2 cellular contexts compared by ENCODE assay signal in the genomic region with DNA sequence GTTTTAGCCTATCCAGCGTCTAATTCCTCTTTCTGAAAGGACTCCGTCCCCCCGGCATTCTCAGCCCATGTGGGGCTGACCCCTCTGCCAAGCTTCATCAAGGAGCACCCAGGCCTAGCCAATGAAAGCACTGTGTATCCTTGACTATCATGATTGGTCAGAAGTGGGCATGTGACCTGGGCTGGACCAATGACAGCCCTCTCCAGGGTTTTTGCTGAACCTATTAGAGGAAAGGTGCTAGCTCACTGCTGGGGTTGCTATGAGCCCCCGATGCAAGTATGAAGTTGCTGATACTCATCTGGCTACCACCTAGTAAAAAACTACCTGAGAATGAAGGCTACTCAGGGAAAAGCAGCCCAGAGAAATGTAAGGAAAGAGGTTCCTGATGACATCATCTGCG.
TF ChIP-seq lines count a peak whose summit lies in the region.

No MANE protein-coding gene starts in this region.

TF ChIP-seq in IMR-90, 13 proteins besides CTCF, POLR2A, EP300 and RAD21:
- TF ChIP-seq MAFK (IDR thresholded peaks at IDR 0.05; ENCODE audit: low read depth, low read length) (no peak), RFX5 (IDR thresholded peaks at IDR 0.05; ENCODE audit: low read depth, low read length) (peak; percentile 64), MAZ (IDR thresholded peaks at IDR 0.05; ENCODE audit: borderline replicate concordance, low read depth, low read length) (no peak)
- TF ChIP-seq, protein P1, sequence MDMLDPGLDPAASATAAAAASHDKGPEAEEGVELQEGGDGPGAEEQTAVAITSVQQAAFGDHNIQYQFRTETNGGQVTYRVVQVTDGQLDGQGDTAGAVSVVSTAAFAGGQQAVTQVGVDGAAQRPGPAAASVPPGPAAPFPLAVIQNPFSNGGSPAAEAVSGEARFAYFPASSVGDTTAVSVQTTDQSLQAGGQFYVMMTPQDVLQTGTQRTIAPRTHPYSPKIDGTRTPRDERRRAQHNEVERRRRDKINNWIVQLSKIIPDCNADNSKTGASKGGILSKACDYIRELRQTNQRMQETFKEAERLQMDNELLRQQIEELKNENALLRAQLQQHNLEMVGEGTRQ (IDR thresholded peaks at IDR 0.05; ENCODE audit: low read depth, low read length), result peak; percentile 89

TF ChIP-seq in H1, 55 proteins besides CTCF, POLR2A, EP300 and RAD21:
- TF ChIP-seq, protein P2, sequence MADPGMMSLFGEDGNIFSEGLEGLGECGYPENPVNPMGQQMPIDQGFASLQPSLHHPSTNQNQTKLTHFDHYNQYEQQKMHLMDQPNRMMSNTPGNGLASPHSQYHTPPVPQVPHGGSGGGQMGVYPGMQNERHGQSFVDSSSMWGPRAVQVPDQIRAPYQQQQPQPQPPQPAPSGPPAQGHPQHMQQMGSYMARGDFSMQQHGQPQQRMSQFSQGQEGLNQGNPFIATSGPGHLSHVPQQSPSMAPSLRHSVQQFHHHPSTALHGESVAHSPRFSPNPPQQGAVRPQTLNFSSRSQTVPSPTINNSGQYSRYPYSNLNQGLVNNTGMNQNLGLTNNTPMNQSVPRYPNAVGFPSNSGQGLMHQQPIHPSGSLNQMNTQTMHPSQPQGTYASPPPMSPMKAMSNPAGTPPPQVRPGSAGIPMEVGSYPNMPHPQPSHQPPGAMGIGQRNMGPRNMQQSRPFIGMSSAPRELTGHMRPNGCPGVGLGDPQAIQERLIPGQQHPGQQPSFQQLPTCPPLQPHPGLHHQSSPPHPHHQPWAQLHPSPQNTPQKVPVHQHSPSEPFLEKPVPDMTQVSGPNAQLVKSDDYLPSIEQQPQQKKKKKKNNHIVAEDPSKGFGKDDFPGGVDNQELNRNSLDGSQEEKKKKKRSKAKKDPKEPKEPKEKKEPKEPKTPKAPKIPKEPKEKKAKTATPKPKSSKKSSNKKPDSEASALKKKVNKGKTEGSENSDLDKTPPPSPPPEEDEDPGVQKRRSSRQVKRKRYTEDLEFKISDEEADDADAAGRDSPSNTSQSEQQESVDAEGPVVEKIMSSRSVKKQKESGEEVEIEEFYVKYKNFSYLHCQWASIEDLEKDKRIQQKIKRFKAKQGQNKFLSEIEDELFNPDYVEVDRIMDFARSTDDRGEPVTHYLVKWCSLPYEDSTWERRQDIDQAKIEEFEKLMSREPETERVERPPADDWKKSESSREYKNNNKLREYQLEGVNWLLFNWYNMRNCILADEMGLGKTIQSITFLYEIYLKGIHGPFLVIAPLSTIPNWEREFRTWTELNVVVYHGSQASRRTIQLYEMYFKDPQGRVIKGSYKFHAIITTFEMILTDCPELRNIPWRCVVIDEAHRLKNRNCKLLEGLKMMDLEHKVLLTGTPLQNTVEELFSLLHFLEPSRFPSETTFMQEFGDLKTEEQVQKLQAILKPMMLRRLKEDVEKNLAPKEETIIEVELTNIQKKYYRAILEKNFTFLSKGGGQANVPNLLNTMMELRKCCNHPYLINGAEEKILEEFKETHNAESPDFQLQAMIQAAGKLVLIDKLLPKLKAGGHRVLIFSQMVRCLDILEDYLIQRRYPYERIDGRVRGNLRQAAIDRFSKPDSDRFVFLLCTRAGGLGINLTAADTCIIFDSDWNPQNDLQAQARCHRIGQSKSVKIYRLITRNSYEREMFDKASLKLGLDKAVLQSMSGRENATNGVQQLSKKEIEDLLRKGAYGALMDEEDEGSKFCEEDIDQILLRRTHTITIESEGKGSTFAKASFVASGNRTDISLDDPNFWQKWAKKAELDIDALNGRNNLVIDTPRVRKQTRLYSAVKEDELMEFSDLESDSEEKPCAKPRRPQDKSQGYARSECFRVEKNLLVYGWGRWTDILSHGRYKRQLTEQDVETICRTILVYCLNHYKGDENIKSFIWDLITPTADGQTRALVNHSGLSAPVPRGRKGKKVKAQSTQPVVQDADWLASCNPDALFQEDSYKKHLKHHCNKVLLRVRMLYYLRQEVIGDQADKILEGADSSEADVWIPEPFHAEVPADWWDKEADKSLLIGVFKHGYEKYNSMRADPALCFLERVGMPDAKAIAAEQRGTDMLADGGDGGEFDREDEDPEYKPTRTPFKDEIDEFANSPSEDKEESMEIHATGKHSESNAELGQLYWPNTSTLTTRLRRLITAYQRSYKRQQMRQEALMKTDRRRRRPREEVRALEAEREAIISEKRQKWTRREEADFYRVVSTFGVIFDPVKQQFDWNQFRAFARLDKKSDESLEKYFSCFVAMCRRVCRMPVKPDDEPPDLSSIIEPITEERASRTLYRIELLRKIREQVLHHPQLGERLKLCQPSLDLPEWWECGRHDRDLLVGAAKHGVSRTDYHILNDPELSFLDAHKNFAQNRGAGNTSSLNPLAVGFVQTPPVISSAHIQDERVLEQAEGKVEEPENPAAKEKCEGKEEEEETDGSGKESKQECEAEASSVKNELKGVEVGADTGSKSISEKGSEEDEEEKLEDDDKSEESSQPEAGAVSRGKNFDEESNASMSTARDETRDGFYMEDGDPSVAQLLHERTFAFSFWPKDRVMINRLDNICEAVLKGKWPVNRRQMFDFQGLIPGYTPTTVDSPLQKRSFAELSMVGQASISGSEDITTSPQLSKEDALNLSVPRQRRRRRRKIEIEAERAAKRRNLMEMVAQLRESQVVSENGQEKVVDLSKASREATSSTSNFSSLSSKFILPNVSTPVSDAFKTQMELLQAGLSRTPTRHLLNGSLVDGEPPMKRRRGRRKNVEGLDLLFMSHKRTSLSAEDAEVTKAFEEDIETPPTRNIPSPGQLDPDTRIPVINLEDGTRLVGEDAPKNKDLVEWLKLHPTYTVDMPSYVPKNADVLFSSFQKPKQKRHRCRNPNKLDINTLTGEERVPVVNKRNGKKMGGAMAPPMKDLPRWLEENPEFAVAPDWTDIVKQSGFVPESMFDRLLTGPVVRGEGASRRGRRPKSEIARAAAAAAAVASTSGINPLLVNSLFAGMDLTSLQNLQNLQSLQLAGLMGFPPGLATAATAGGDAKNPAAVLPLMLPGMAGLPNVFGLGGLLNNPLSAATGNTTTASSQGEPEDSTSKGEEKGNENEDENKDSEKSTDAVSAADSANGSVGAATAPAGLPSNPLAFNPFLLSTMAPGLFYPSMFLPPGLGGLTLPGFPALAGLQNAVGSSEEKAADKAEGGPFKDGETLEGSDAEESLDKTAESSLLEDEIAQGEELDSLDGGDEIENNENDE (IDR thresholded peaks at IDR 0.05; ENCODE audit: insufficient replicate concordance, low read length), result no peak
- TF ChIP-seq RFX5 (IDR thresholded peaks at IDR 0.05; ENCODE audit: borderline replicate concordance, low read depth, low read length), result peak; percentile 41; the same call in 1 of the 2 replicates
- no peak for TF ChIP-seq JUN (IDR thresholded peaks at IDR 0.05; ENCODE audit: low read depth, low read length)
- no peak for TF ChIP-seq SP1 (IDR thresholded peaks at IDR 0.05; ENCODE audit: low read depth, low read length)
- TF ChIP-seq BRCA1 (IDR thresholded peaks at IDR 0.05; ENCODE audit: low read depth, low read length), result no peak
- no peak for TF ChIP-seq EZH2 (IDR thresholded peaks at IDR 0.05; ENCODE audit: low read depth, low read length, severe bottlenecking)
- TF ChIP-seq, protein P3, sequence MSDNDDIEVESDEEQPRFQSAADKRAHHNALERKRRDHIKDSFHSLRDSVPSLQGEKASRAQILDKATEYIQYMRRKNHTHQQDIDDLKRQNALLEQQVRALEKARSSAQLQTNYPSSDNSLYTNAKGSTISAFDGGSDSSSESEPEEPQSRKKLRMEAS (IDR thresholded peaks at IDR 0.05), result peak; percentile 47; the same call in 1 of the 2 replicates
- no peak for TF ChIP-seq HDAC6 (IDR thresholded peaks at IDR 0.05; ENCODE audit: low read depth, low read length)
- no peak for TF ChIP-seq NANOG (IDR thresholded peaks at IDR 0.05; ENCODE audit: insufficient read depth, low read depth, low read length, poor library complexity, severe bottlenecking)
- no peak for TF ChIP-seq KDM1A (IDR thresholded peaks at IDR 0.05; ENCODE audit: borderline replicate concordance, low read length)
- TF ChIP-seq CBX5 (IDR thresholded peaks at IDR 0.05; ENCODE audit: low read depth, low read length), result no peak
- TF ChIP-seq MAFK (IDR thresholded peaks at IDR 0.05; ENCODE audit: low read depth, low read length), result no peak
- TF ChIP-seq, protein P1 (IDR thresholded peaks at IDR 0.05; ENCODE audit: low read length), result peak; percentile 82
- TF ChIP-seq TAF1 (IDR thresholded peaks at IDR 0.05; ENCODE audit: low read depth, low read length), result no peak
- TF ChIP-seq EGR1 (IDR thresholded peaks at IDR 0.05; ENCODE audit: borderline replicate concordance, low read depth, low read length), result no peak
- no peak for TF ChIP-seq CHD1 (IDR thresholded peaks at IDR 0.05; ENCODE audit: low read depth, low read length)
- TF ChIP-seq SP2 (IDR thresholded peaks at IDR 0.05; ENCODE audit: low read length), result no peak
